ENCODE assay signal across 8 cellular contexts in the genomic region with DNA sequence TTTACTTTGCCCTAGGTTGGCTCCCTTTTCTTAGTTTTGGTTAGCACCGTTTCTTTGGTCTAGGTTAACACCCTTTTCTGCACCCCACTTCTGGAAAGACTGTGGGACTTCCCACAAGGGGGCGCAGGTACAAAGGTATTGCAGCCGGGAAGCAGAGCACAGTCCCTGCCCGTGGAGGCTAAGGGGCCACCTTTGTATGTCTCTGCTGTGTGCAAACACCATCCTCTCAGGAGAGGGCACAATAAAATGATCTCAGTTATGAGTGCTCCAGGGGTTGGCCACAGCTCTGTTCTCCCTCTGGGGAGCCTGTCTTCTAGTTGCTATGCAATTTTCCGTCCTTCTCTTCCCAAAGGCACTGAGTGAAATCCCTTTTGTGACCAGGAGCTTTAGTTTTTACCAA. TPM values are rescaled to one million over a fixed set of nuclear protein-coding genes. Genes with fewer than 3 reads are reported as not detected.
DNase-seq lines count a peak whose midpoint lies in the region; ATAC-seq and TF ChIP-seq lines count a peak whose summit lies in the region.

No MANE protein-coding gene starts in this region.

- no peaks in the 10 kb centered on the region for H3K4me1 Mint-ChIP-seq in activated CD8-positive, alpha-beta T cell treated with anti-CD3 and anti-CD28 coated beads for 36 hours (ENCODE audit: low read depth)

- no peaks in the 10 kb centered on the region for H3K36me3 Mint-ChIP-seq in activated CD8-positive, alpha-beta T cell treated with anti-CD3 and anti-CD28 coated beads for 36 hours (ENCODE audit: low read depth)

- POLR2A ChIA-PET in activated CD8-positive, alpha-beta T cell treated with anti-CD3 and anti-CD28 coated beads for 36 hours (lab: Charles Lee), result interaction anchor here (1.1 kb wide), 1 partner anchor 113 kb away, joined by 3 read pairs; no protein-coding TSS in a partner anchor

- no peak overlapping the region for H3K4me3 Mint-ChIP-seq in activated CD8-positive, alpha-beta T cell treated with anti-CD3 and anti-CD28 coated beads for 36 hours

- H3K27ac Mint-ChIP-seq in activated CD8-positive, alpha-beta T cell treated with anti-CD3 and anti-CD28 coated beads for 36 hours, result no peak overlapping the region

- CTCF ChIA-PET in activated CD8-positive, alpha-beta T cell treated with anti-CD3 and anti-CD28 coated beads for 36 hours (lab: Charles Lee), result interaction anchor here (0.6 to 4.5 kb wide), 4 partner anchors 114 to 200 kb away, joined by 3 to 34 read pairs (median 3); no protein-coding TSS in a partner anchor

- TF ChIP-seq CTCF in activated CD8-positive, alpha-beta T cell treated with anti-CD3 and anti-CD28 coated beads for 36 hours (IDR thresholded peaks at IDR 0.05), result peak; percentile 51
- TF ChIP-seq CTCF in fibroblast of pulmonary artery (IDR thresholded peaks at IDR 0.05; ENCODE audit: low read length, missing control alignments), result peak; percentile 35

- ATAC-seq in activated CD8-positive, alpha-beta T cell treated with anti-CD3 and anti-CD28 coated beads for 36 hours, result peak; percentile 49
- ATAC-seq in HG02610 (IDR thresholded peaks at IDR 0.05; ENCODE audit: unreplicated experiment), result no peak
- ATAC-seq in HG02970 (IDR thresholded peaks at IDR 0.05; ENCODE audit: low FRiP score, unreplicated experiment), result no peak

- no peaks in the 10 kb centered on the region for H3K9me3 Mint-ChIP-seq in activated CD8-positive, alpha-beta T cell treated with anti-CD3 and anti-CD28 coated beads for 36 hours

- peak; percentile 22 for DNase-seq in SIG-M5 treated with dmso at 0.1 percent for 504 hours (lab: John Stamatoyannopoulos, UW; ENCODE audit: unreplicated experiment)
- no peak for DNase-seq in SIG-M5 (lab: John Stamatoyannopoulos, UW)
- peak; percentile 26 for DNase-seq in NCI-H2171 treated with DMSO at 0.1 percent for 48 hours (lab: John Stamatoyannopoulos, UW)
- peak; percentile 70 for DNase-seq in activated CD8-positive, alpha-beta T cell treated with anti-CD3 and anti-CD28 coated beads for 36 hours
- DNase-seq in fibroblast of pulmonary artery (ENCODE audit: low read depth), result peak; percentile 13
- peak; percentile 32 for DNase-seq in stimulated activated CD4-positive, alpha-beta T cell treated with anti-CD3 and anti-CD28 coated beads, Interleukin-12 subunit alpha, Interleukin-12 subunit beta, amount 100 ng/mL, for 4 hours

- H3K27me3 Mint-ChIP-seq in activated CD8-positive, alpha-beta T cell treated with anti-CD3 and anti-CD28 coated beads for 36 hours, result peaks cover 11% of the 10 kb centered on the region

- intact Hi-C loops in activated CD8-positive, alpha-beta T cell treated with anti-CD3 and anti-CD28 coated beads for 36 hours (cut with micrococcal nuclease), result loop anchor here (5.0 kb wide), 1 partner anchor 113 kb away; no protein-coding TSS in a partner anchor

- no peak overlapping the region for H3K4me3 ChIP-seq in fibroblast of pulmonary artery (replicated peaks; ENCODE audit: low read depth, low read length)

RNA-seq across cellular contexts. Expression of a gene that starts 28.4 kb away (rescaled TPM):
- total RNA-seq in activated CD8-positive, alpha-beta T cell treated with anti-CD3 and anti-CD28 coated beads for 36 hours, result not detected
